In genomic region chr13:30928971-30929370, GRCh38 we compare ENCODE assay signal across 21 cellular contexts. TPM values are rescaled to one million over a fixed set of nuclear protein-coding genes. Genes with fewer than 3 reads are reported as not detected.
DNase-seq lines count a peak whose midpoint lies in the region; ATAC-seq and TF ChIP-seq lines count a peak whose summit lies in the region.
"Had no signal": no experiment of that assay in that cellular context is flagged by ENCODE, and none has a peak within 500 bp of the region (broad histone marks: within the 10 kb centered on the region; RNA-seq: fewer than 3 reads in every experiment).

No MANE protein-coding gene starts in this region.

- H3K4me2 ChIP-seq in parathyroid adenoma (ENCODE audit: low read length) = no peak overlapping the region
- H3K4me2 ChIP-seq: BLaER1 treated with 17β-estradiol and CSF1 and Interleukin-3, amounts not matched to agents 10 nM and 100 nM had no signal

- H3K4me3 ChIP-seq in epithelial cell of proximal tubule (ENCODE audit: low read depth, low read length) (no peak overlapping the region), parathyroid adenoma (ENCODE audit: low read depth, low read length) (no peak overlapping the region)
- H3K4me3 ChIP-seq: BLaER1 treated with 17β-estradiol and CSF1 and Interleukin-3, amounts not matched to agents 10 nM and 100 nM; GM12878 had no signal

- peak overlapping the region; percentile 42 for H2AFZ ChIP-seq in parathyroid adenoma

- TF ChIP-seq CTCF in epithelial cell of proximal tubule (conservative IDR thresholded peaks at IDR 0.05; ENCODE audit: low read depth, low read length) (no peak), foreskin keratinocyte (conservative IDR thresholded peaks at IDR 0.05) (no peak), parathyroid adenoma (IDR thresholded peaks at IDR 0.05) (no peak)

- H3K79me2 ChIP-seq in parathyroid adenoma = no peaks in the 10 kb centered on the region

- DNase-seq in ELF-1 (ENCODE audit: low read depth, low spot score) (peak; percentile 34), epithelial cell of proximal tubule (ENCODE audit: low read depth) (peak; percentile 6), foreskin keratinocyte (peak in 1 of 2 donors; percentile 38), NCI-H345 treated with DMSO at 0.1 percent for 48 hours (lab: John Stamatoyannopoulos, UW; ENCODE audit: unreplicated experiment) (no peak)
- DNase-seq in stimulated activated naive CD8-positive, alpha-beta T cell treated with anti-CD3 and anti-CD28 coated beads, Interleukin-15, Interleukin-2, amounts not matched to agents 100 U/mL and 50 U/mL, for 24 hours = no peak
- DNase-seq: ACHN; Calu3; CD4-positive, CD25-positive, alpha-beta regulatory T cell; DMS 273 treated with DMSO at 0.1 percent for 48 hours; HCEC 1CT; HFFc6 had no signal

- ATAC-seq in foreskin keratinocyte = peak; percentile 43
- ATAC-seq in GM19035 (IDR thresholded peaks at IDR 0.05; ENCODE audit: unreplicated experiment) = no peak
- ATAC-seq in HG03439 (IDR thresholded peaks at IDR 0.05; ENCODE audit: unreplicated experiment) = no peak
- no peak for ATAC-seq in stimulated activated naive CD8-positive, alpha-beta T cell treated with anti-CD3 and anti-CD28 coated beads, Interleukin-15, Interleukin-2, amounts not matched to agents 100 U/mL and 50 U/mL, for 24 hours
- ATAC-seq: GM12878 had no signal

- H3K9me3 ChIP-seq in parathyroid adenoma (ENCODE audit: control insufficient read depth, low read length) = no peaks in the 10 kb centered on the region
- H3K9me3 ChIP-seq: BLaER1 treated with 17β-estradiol and CSF1 and Interleukin-3, amounts not matched to agents 10 nM and 100 nM had no signal

- no peaks in the 10 kb centered on the region for H3K36me3 ChIP-seq in parathyroid adenoma (ENCODE audit: control insufficient read depth, insufficient read depth, low read length)
- H3K36me3 ChIP-seq: BLaER1 treated with 17β-estradiol and CSF1 and Interleukin-3, amounts not matched to agents 10 nM and 100 nM had no signal

- no peak overlapping the region for H3K9ac ChIP-seq in parathyroid adenoma
- H3K9ac ChIP-seq: BLaER1 treated with 17β-estradiol and CSF1 and Interleukin-3, amounts not matched to agents 10 nM and 100 nM had no signal

- H3K27ac ChIP-seq in foreskin keratinocyte (no peak overlapping the region), parathyroid adenoma (no peak overlapping the region)
- H3K27ac ChIP-seq: BLaER1 treated with 17β-estradiol and CSF1 and Interleukin-3, amounts not matched to agents 10 nM and 100 nM; HL-60 had no signal

- peaks cover 28% of the 10 kb centered on the region for H3K27me3 ChIP-seq in foreskin keratinocyte
- H3K27me3 ChIP-seq in parathyroid adenoma (ENCODE audit: control insufficient read depth, insufficient read depth, low read length) = no peaks in the 10 kb centered on the region
- H3K27me3 ChIP-seq: BLaER1 treated with 17β-estradiol and CSF1 and Interleukin-3, amounts not matched to agents 10 nM and 100 nM had no signal

- H3K4me1 ChIP-seq in foreskin keratinocyte = peaks cover 6% of the 10 kb centered on the region
- peaks cover 15% of the 10 kb centered on the region for H3K4me1 ChIP-seq in parathyroid adenoma

RNA-seq across cellular contexts. Expression of gene TEX26, which starts 3.5 kb away (rescaled TPM):
- total RNA-seq in epithelial cell of proximal tubule = not detected in 2 replicates
- not detected in 2 replicates for total RNA-seq in foreskin keratinocyte
- polyA plus RNA-seq in foreskin keratinocyte = not detected in 2 replicates
- total RNA-seq: A172; Calu3; CD4-positive, CD25-positive, alpha-beta regulatory T cell; Daoy; G401; GM12878; H1; HFFc6 had no signal
- polyA plus RNA-seq: CD4-positive, CD25-positive, alpha-beta regulatory T cell; GM12878; H1 had no signal

RNA-seq across cellular contexts. Expression of gene MEDAG, which starts 22.9 kb away (rescaled TPM):
- total RNA-seq in epithelial cell of proximal tubule (0.07 and 0.17 TPM in 2 replicates), foreskin keratinocyte (not detected in 2 replicates)
- not detected in 2 replicates for polyA plus RNA-seq in foreskin keratinocyte
- total RNA-seq: A172; CD4-positive, CD25-positive, alpha-beta regulatory T cell; G401; GM12878 had no signal

Comparison
In these comparisons a context has a peak if more than half of its experiments do, and no peak if none do; other contexts are left out.
1. DNase-seq: peak in ELF-1 (single experiment) and epithelial cell of proximal tubule (single experiment); none in NCI-H345 treated with DMSO at 0.1 percent for 48 hours (single experiment) and stimulated activated naive CD8-positive, alpha-beta T cell treated with anti-CD3 and anti-CD28 coated beads, Interleukin-15, Interleukin-2, amounts not matched to agents 100 U/mL and 50 U/mL, for 24 hours (single experiment).